In the genomic region with DNA sequence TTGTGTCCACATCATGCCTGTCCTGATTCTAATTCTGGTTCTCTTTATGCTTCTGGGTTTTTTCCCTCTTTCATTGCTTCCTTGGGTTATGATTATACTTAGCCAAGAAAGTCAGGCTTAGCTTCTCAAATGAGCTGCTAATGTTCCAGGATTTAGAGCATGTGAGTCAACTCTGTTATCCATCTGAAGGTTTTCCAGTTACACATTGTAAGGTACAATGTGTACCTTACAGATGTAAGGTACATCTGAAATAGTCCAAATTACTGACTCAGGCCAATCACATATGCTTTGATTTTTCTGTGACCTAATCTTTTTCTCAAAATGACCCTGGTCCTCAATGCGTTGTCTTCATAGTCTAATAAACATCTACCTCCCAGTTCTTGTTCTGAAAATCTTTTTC, we compare ENCODE assay signal across 22 cellular contexts. TPM values are rescaled to one million over a fixed set of nuclear protein-coding genes. Genes with fewer than 3 reads are reported as not detected.
DNase-seq lines count a peak whose midpoint lies in the region; ATAC-seq and TF ChIP-seq lines count a peak whose summit lies in the region.
"Had no signal": no experiment of that assay in that cellular context is flagged by ENCODE, and none has a peak within 500 bp of the region (broad histone marks: within the 10 kb centered on the region; RNA-seq: fewer than 3 reads in every experiment).

No MANE protein-coding gene starts in this region.

- H4K20me1 ChIP-seq in GM23248 (ENCODE audit: insufficient read depth) = no peaks in the 10 kb centered on the region

- peaks cover 9% of the 10 kb centered on the region for H3K36me3 Mint-ChIP-seq in glutamatergic neuron (ENCODE audit: unreplicated experiment)
- H3K36me3 Mint-ChIP-seq: type B pancreatic cell had no signal

- H3K9me3 Mint-ChIP-seq in glutamatergic neuron (ENCODE audit: unreplicated experiment) = peaks cover 3% of the 10 kb centered on the region
- H3K9me3 Mint-ChIP-seq: type B pancreatic cell had no signal

- peak overlapping the region; percentile 55 for H3K9ac ChIP-seq in GM23248
- H3K9ac ChIP-seq in skeletal muscle tissue (ENCODE audit: low read depth in 1 of 3, low read length in 3 of 3) = no peak overlapping the region

- H3K9me3 ChIP-seq in GM23248 (ENCODE audit: low read depth) = no peaks in the 10 kb centered on the region
- no peaks in the 10 kb centered on the region for H3K9me3 ChIP-seq in skeletal muscle tissue (ENCODE audit: control insufficient read depth in 3 of 3, low read length in 3 of 3)
- H3K9me3 ChIP-seq: gastroesophageal sphincter had no signal

- H3K4me1 ChIP-seq in GM23248 (ENCODE audit: insufficient read depth) = peaks cover 25% of the 10 kb centered on the region
- H3K4me1 ChIP-seq in skeletal muscle tissue (ENCODE audit: control insufficient read depth in 3 of 3, insufficient read depth in 3 of 3, low read length in 3 of 3) = peaks cover 6 to 13% (median 8%) of the 10 kb centered on the region in 3 donors
- H3K4me1 ChIP-seq: gastroesophageal sphincter had no signal

- ATAC-seq in GM19397 (IDR thresholded peaks at IDR 0.05; ENCODE audit: unreplicated experiment) = no peak
- ATAC-seq: gastroesophageal sphincter had no signal

- H3K9me2 ChIP-seq in GM23248 (ENCODE audit: insufficient read depth) = no peaks in the 10 kb centered on the region

- H3K4me3 Mint-ChIP-seq in glutamatergic neuron (ENCODE audit: unreplicated experiment) = no peak overlapping the region
- H3K4me3 Mint-ChIP-seq: stimulated activated naive CD8-positive, alpha-beta T cell treated with anti-CD3 and anti-CD28 coated beads, Interleukin-15, Interleukin-2, amounts not matched to agents 100 ng/mL and 50 ng/mL, for 24 hours; type B pancreatic cell; WTC11 had no signal

- no peaks in the 10 kb centered on the region for H3K27me3 ChIP-seq in GM23248 (replicated peaks; ENCODE audit: insufficient read depth)
- H3K27me3 ChIP-seq in skeletal muscle tissue (ENCODE audit: control insufficient read depth in 3 of 3, insufficient read depth in 3 of 3, low read length in 3 of 3) = no peaks in the 10 kb centered on the region
- H3K27me3 ChIP-seq: gastroesophageal sphincter had no signal

- H3K27ac ChIP-seq in GM23248 (peak overlapping the region; percentile 83), angular gyrus (ENCODE audit: low read depth, low read length) (peak overlapping the region; percentile 85), skeletal muscle tissue (ENCODE audit: low read depth, low read length) (peak overlapping the region; percentile 41)
- H3K27ac ChIP-seq: gastroesophageal sphincter, HL-60, SK-N-MC had no signal

- H2AFZ ChIP-seq in GM23248 = no peak overlapping the region

- H3K4me2 ChIP-seq in GM23248 (ENCODE audit: unreplicated experiment) = peak overlapping the region; percentile 74

- H3K36me3 ChIP-seq in GM23248 (ENCODE audit: low read depth) (no peaks in the 10 kb centered on the region), skeletal muscle tissue (ENCODE audit: control insufficient read depth in 3 of 3, insufficient read depth in 3 of 3, low read length in 3 of 3) (peaks cover 0 to 5% (median 0%) of the 10 kb centered on the region in 3 donors)

- peaks cover 20% of the 10 kb centered on the region for H3F3A ChIP-seq in GM23248 (ENCODE audit: insufficient read depth)

- DNase-seq in GM23248 (peak; percentile 58), inferior parietal cortex (ENCODE audit: extremely low spot score) (peak; percentile 42), cerebellum (ENCODE audit: low spot score) (no peak), NCI-H146 treated with DMSO at 0.1 percent for 48 hours (lab: John Stamatoyannopoulos, UW; ENCODE audit: unreplicated experiment) (no peak), glutamatergic neuron (no peak)
- DNase-seq: activated CD4-positive, alpha-beta T cell treated with anti-CD3 and anti-CD28 coated beads, Interleukin-2, amount 50 U/mL, for 4 hours; activated effector memory CD4-positive, alpha-beta T cell treated with anti-CD3 and anti-CD28 coated beads, Interleukin-2, amount 50 U/mL, for 16 hours; caudate nucleus; NCI-H2171; stimulated activated CD4-positive, alpha-beta T cell treated with anti-CD3 and anti-CD28 coated beads, Interleukin-4, amount 100 ng/mL, for 4 hours had no signal

- 7 to 11% methylated on average over 1 of the region's 1 CpG for WGBS in GM23248 (ENCODE audit: low coverage in 1 of 2, low lambda C conversion rate in 2 of 2, missing lambda C conversion rate in 2 of 2), 2 experiments

- no peaks in the 10 kb centered on the region for H3K4me1 Mint-ChIP-seq in glutamatergic neuron (ENCODE audit: low read depth, unreplicated experiment)
- H3K4me1 Mint-ChIP-seq: WTC11 had no signal

- peaks cover 2% of the 10 kb centered on the region for H3K27me3 Mint-ChIP-seq in glutamatergic neuron (ENCODE audit: unreplicated experiment)
- H3K27me3 Mint-ChIP-seq: stimulated activated naive CD8-positive, alpha-beta T cell treated with anti-CD3 and anti-CD28 coated beads, Interleukin-15, Interleukin-2, amounts not matched to agents 100 ng/mL and 50 ng/mL, for 24 hours; type B pancreatic cell had no signal

- TF ChIP-seq CTCF in glutamatergic neuron (IDR thresholded peaks at IDR 0.05; ENCODE audit: partially characterized antibody, unreplicated experiment) = no peak

- H3K79me2 ChIP-seq in GM23248 (ENCODE audit: insufficient read depth) = no peaks in the 10 kb centered on the region

- H3K4me3 ChIP-seq in GM23248 (peak overlapping the region; percentile 38), skeletal muscle tissue (ENCODE audit: low read length in 3 of 3) (no peak overlapping the region)
- H3K4me3 ChIP-seq: gastroesophageal sphincter, lung, SK-N-MC had no signal

- in situ Hi-C loops in GM23248 (cut with MboI) = loop anchor here (10.0 kb wide), 1 partner anchor 449 kb away; no protein-coding TSS in a partner anchor

- no peak overlapping the region for H3K27ac Mint-ChIP-seq in glutamatergic neuron (ENCODE audit: unreplicated experiment)
- H3K27ac Mint-ChIP-seq: stimulated activated naive CD8-positive, alpha-beta T cell treated with anti-CD3 and anti-CD28 coated beads, Interleukin-15, Interleukin-2, amounts not matched to agents 100 ng/mL and 50 ng/mL, for 24 hours; type B pancreatic cell; WTC11 had no signal

RNA-seq across cellular contexts. Expression of gene MIOS, which starts 13.3 kb away (rescaled TPM):
- 29.7 and 47.8 TPM in 2 replicates for total RNA-seq in GM23248 (2014; rRNA removed; shearing (Covaris generic))
- polyA plus RNA-seq in GM23248 (2016; fragmentation: Nextera tagmentation; extraction: Ambion mirVana) = 12.4 and 13.3 TPM in 2 replicates
- total RNA-seq in skeletal muscle tissue (35.5 TPM), cerebellum (57.0 TPM), glutamatergic neuron (ENCODE audit: unreplicated experiment) (30.9 TPM)

RNA-seq across cellular contexts. Expression of gene COL28A1, which starts 17.7 kb away (rescaled TPM):
- not detected in 2 replicates for total RNA-seq in GM23248 (2014; rRNA removed; shearing (Covaris generic))
- not detected in 2 replicates for polyA plus RNA-seq in GM23248 (2016; fragmentation: Nextera tagmentation; extraction: Ambion mirVana)
- total RNA-seq in skeletal muscle tissue (2.1 TPM), cerebellum (6.2 TPM), glutamatergic neuron (ENCODE audit: unreplicated experiment) (0.39 TPM)
- total RNA-seq: H4; T-helper 2 cell treated with Interferon-gamma antibody and Interleukin-4, amounts not matched to agents 100 ng/mL and 5 ng/mL, for 36 hours had no signal

Comparison
In these comparisons a context has a peak if more than half of its experiments do, and no peak if none do; other contexts are left out.
1. DNase-seq: peak in GM23248 (single experiment) and inferior parietal cortex (single experiment); none in cerebellum (single experiment), NCI-H146 treated with DMSO at 0.1 percent for 48 hours (single experiment) and glutamatergic neuron (single experiment).
2. Peak in every context shown above with its lines, with median percentiles within 50 percentile points of each other: H3K27ac ChIP-seq.